1 cellular context compared by ENCODE assay signal in genomic region chr6:10621847-10622246, GRCh38.
TF ChIP-seq lines count a peak whose summit lies in the region.

No MANE protein-coding gene starts in this region.

TF ChIP-seq in K562, 482 proteins besides CTCF, POLR2A, EP300 and RAD21:
- TF ChIP-seq ZNF778 (CRISPR knock-in tag; IDR thresholded peaks at IDR 0.05) (no peak), MEIS2 (IDR thresholded peaks at IDR 0.05; ENCODE audit: partially characterized antibody) (peak; percentile 26)
